In the genomic region with DNA sequence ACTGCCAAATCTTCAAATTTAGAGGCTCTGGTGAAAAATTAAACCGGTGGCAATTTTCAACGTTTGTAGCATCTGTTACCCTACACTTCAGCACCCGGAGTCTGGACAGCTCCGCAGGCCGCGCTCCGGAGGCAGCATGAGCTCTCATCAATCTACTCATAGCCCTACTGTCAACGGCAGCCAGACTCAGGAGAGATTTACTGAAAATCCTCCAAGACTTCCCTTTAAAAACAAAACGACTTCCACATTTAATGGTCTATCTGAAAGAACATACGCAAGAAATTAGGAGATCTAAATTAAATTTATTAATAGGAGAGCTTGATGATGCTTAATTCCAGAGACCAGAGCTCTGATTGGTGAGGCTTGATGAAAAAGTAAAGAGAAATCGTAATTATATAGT, we compare ENCODE assay signal across 8 cellular contexts. TPM values are rescaled to one million over a fixed set of nuclear protein-coding genes. Genes with fewer than 3 reads are reported as not detected.
DNase-seq lines count a peak whose midpoint lies in the region; ATAC-seq and TF ChIP-seq lines count a peak whose summit lies in the region.

No MANE protein-coding gene starts in this region.

- CTCF ChIA-PET in activated naive CD4-positive, alpha-beta T cell treated with anti-CD3 and anti-CD28 coated beads, Interleukin-2, amount 10 ng/mL, durations not matched to agents 7 days and 5 days (lab: Charles Lee), result no interaction called here

- H3K36me3 ChIP-seq in kidney epithelial cell (ENCODE audit: control insufficient read depth, insufficient read depth, low read length), result no peaks in the 10 kb centered on the region
- no peaks in the 10 kb centered on the region for H3K36me3 ChIP-seq in Peyer's patch

- peak overlapping the region; percentile 51 for H3K27ac Mint-ChIP-seq in activated naive CD4-positive, alpha-beta T cell treated with anti-CD3 and anti-CD28 coated beads, Interleukin-2, amount 10 ng/mL, durations not matched to agents 7 days and 5 days

- H3K4me1 ChIP-seq in Peyer's patch, result peaks cover 0 to 32% (median 4%) of the 10 kb centered on the region in 4 donors

- H3K27me3 ChIP-seq in kidney epithelial cell (ENCODE audit: control insufficient read depth, insufficient read depth, low read length) (peaks cover 61% of the 10 kb centered on the region), Peyer's patch (peaks cover 0 to 43% of the 10 kb centered on the region in 2 donors)

- no peak for ATAC-seq in GM21723 (IDR thresholded peaks at IDR 0.05; ENCODE audit: unreplicated experiment)
- no peak for ATAC-seq in GM21528 (IDR thresholded peaks at IDR 0.05; ENCODE audit: low FRiP score, unreplicated experiment)

- TF ChIP-seq CTCF in kidney epithelial cell (IDR thresholded peaks at IDR 0.05; ENCODE audit: insufficient read depth, low read length, poor library complexity, severe bottlenecking) (no peak), Peyer's patch (IDR thresholded peaks at IDR 0.05) (no peak)

- H3K4me3 ChIP-seq in kidney epithelial cell (ENCODE audit: low read depth, low read length) (no peak overlapping the region), Peyer's patch (no peak overlapping the region)

- peaks cover 13% of the 10 kb centered on the region for H3K4me1 Mint-ChIP-seq in activated naive CD4-positive, alpha-beta T cell treated with anti-CD3 and anti-CD28 coated beads, Interleukin-2, amount 10 ng/mL, durations not matched to agents 7 days and 5 days

- H3K9me3 ChIP-seq in Peyer's patch, result peaks cover 0 to 3% (median 0%) of the 10 kb centered on the region in 4 donors

- H3K36me3 Mint-ChIP-seq in activated naive CD4-positive, alpha-beta T cell treated with anti-CD3 and anti-CD28 coated beads, Interleukin-2, amount 10 ng/mL, durations not matched to agents 7 days and 5 days, result peaks cover 2% of the 10 kb centered on the region

- peak; percentile 31 for DNase-seq in EL
- peak; percentile 39 for DNase-seq in NCI-H226
- DNase-seq in activated naive CD4-positive, alpha-beta T cell treated with anti-CD3 and anti-CD28 coated beads, Interleukin-2, amount 10 ng/mL, durations not matched to agents 7 days and 5 days, result peak; percentile 75
- DNase-seq in kidney epithelial cell (ENCODE audit: low read depth), result peak; percentile 18
- peak in 27 of 49 donors; percentile 1 to 50 (median 12) for DNase-seq in substantia nigra (lab: John Stamatoyannopoulos, UW)
- no peak for DNase-seq in Peyer's patch

- H3K4me3 Mint-ChIP-seq in activated naive CD4-positive, alpha-beta T cell treated with anti-CD3 and anti-CD28 coated beads, Interleukin-2, amount 10 ng/mL, durations not matched to agents 7 days and 5 days, result no peak overlapping the region

- TF ChIP-seq POLR2A in Peyer's patch (IDR thresholded peaks at IDR 0.05), result no peak

- H3K9me3 Mint-ChIP-seq in activated naive CD4-positive, alpha-beta T cell treated with anti-CD3 and anti-CD28 coated beads, Interleukin-2, amount 10 ng/mL, durations not matched to agents 7 days and 5 days, result no peaks in the 10 kb centered on the region

- peaks cover 82% of the 10 kb centered on the region for H3K27me3 Mint-ChIP-seq in activated naive CD4-positive, alpha-beta T cell treated with anti-CD3 and anti-CD28 coated beads, Interleukin-2, amount 10 ng/mL, durations not matched to agents 7 days and 5 days

- H3K27ac ChIP-seq in substantia nigra (ENCODE audit: low read depth, low read length, poor library complexity, severe bottlenecking), result no peak overlapping the region
- no peak overlapping the region for H3K27ac ChIP-seq in Peyer's patch

RNA-seq across cellular contexts. Expression of a gene that starts 1.0 kb away (rescaled TPM):
- total RNA-seq in kidney epithelial cell (not detected in 2 replicates), Peyer's patch (not detected)

Comparison
In these comparisons a context has a peak if more than half of its experiments do, and no peak if none do; other contexts are left out.
1. DNase-seq: peak in EL (single experiment), NCI-H226 (single experiment), activated naive CD4-positive, alpha-beta T cell treated with anti-CD3 and anti-CD28 coated beads, Interleukin-2, amount 10 ng/mL, durations not matched to agents 7 days and 5 days (single experiment), kidney epithelial cell (single experiment) and substantia nigra (27 of 49); none in Peyer's patch (0 of 3).